ENCODE assay signal across 8 cellular contexts in the genomic region with DNA sequence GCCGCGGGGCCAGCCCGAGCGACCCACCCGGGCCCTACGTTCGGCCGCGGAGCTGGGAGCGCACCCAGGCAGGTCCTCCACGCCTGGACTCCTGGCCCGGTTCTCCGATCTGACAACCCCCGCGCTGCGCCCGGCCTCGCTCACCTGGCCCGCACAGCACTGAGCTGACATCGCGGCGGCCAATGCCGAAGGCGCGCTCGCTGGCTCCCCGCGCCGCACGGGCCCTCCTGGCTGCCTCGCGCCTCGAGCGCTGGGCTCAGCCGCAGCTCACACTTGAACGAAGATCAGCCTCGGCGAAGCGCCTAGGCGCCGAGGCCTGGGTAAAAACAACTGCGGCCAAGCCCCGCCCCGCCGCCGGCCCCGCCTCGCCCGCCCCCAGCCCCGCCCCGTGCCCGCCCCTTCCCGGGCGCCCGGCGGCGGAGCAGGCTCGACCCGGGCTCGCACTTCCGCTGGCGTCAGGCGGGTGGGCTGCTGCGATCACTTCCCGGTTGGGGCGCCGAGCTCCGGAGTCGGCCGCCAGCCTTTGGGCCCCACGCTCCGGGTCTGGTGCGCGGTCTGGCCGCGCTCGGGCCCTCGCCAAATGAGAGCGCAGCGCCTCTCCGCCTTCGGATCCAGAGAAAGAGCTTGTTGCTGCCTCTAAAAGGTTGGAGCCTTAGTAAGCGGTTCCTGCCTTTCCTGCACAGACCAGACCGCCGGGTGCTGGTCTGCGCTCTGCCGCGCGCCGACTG. TPM values are rescaled to one million over a fixed set of nuclear protein-coding genes. Genes with fewer than 3 reads are reported as not detected.
A peak's percentile ranks its signal among the peaks of the same experiment; 100 is the strongest.
DNase-seq lines count a peak whose midpoint lies in the region; ATAC-seq, FAIRE-seq and TF ChIP-seq lines count a peak whose summit lies in the region.

TSS of gene SERINC5 (minus strand) at position 297 of the 728 bp plus-strand sequence. CDS start at position 171, 126 bp downstream.

- CTCF ChIA-PET in RWPE1 (lab: Yijun Ruan, JAX), result interaction anchor here (0.5 to 1.2 kb wide), 7 partner anchors 9 to 173 kb away, joined by 3 to 4 read pairs (median 3); no protein-coding TSS in a partner anchor

- H3K36me3 Mint-ChIP-seq in activated T-helper 2 cell treated with anti-CD3 and anti-CD28 coated beads, Interferon-gamma antibody, Interleukin-2, Interleukin-4, amounts not matched to agents 10 μg/mL and 5 μg/mL and 100 μg/mL, durations not matched to agents 14 hours and 24 hours and 36 hours (ENCODE audit: low read depth), result peaks cover 29% of the 10 kb centered on the region
- peaks cover under 1% of the 10 kb centered on the region for H3K36me3 Mint-ChIP-seq in nephron progenitor cell (ENCODE audit: low read depth)
- H3K36me3 Mint-ChIP-seq in stimulated activated naive CD8-positive, alpha-beta T cell treated with anti-CD3 and anti-CD28 coated beads, Interleukin-15, Interleukin-2, amounts not matched to agents 100 ng/mL and 50 ng/mL, for 24 hours (ENCODE audit: low read depth), result peaks cover 4% of the 10 kb centered on the region

- POLR2A ChIA-PET in RWPE1 (lab: Yijun Ruan, JAX; ENCODE audit: low non-redundant PET), result interaction anchor here (0.6 to 1.9 kb wide), 8 partner anchors 9 to 528 kb away, joined by 3 to 10 read pairs (median 4); no protein-coding TSS in a partner anchor

- H3K4me1 Mint-ChIP-seq in activated T-helper 2 cell treated with anti-CD3 and anti-CD28 coated beads, Interferon-gamma antibody, Interleukin-2, Interleukin-4, amounts not matched to agents 10 μg/mL and 5 μg/mL and 100 μg/mL, durations not matched to agents 14 hours and 24 hours and 36 hours (ENCODE audit: low read depth), result peaks cover 42% of the 10 kb centered on the region
- H3K4me1 Mint-ChIP-seq in nephron progenitor cell, result peaks cover 57% of the 10 kb centered on the region
- peaks cover 52% of the 10 kb centered on the region for H3K4me1 Mint-ChIP-seq in stimulated activated naive CD8-positive, alpha-beta T cell treated with anti-CD3 and anti-CD28 coated beads, Interleukin-15, Interleukin-2, amounts not matched to agents 100 ng/mL and 50 ng/mL, for 24 hours (ENCODE audit: low read depth)

- H3K4me3 Mint-ChIP-seq in activated T-helper 2 cell treated with anti-CD3 and anti-CD28 coated beads, Interferon-gamma antibody, Interleukin-2, Interleukin-4, amounts not matched to agents 10 μg/mL and 5 μg/mL and 100 μg/mL, durations not matched to agents 14 hours and 24 hours and 36 hours (ENCODE audit: low read depth), result peak within 1 kb of the TSS; percentile 95
- peak within 1 kb of the TSS; percentile 98 for H3K4me3 Mint-ChIP-seq in nephron progenitor cell
- H3K4me3 Mint-ChIP-seq in stimulated activated naive CD8-positive, alpha-beta T cell treated with anti-CD3 and anti-CD28 coated beads, Interleukin-15, Interleukin-2, amounts not matched to agents 100 ng/mL and 50 ng/mL, for 24 hours, result peak within 1 kb of the TSS; percentile 95

- H3K27ac Mint-ChIP-seq in activated T-helper 2 cell treated with anti-CD3 and anti-CD28 coated beads, Interferon-gamma antibody, Interleukin-2, Interleukin-4, amounts not matched to agents 10 μg/mL and 5 μg/mL and 100 μg/mL, durations not matched to agents 14 hours and 24 hours and 36 hours, result peak within 1 kb of the TSS; percentile 99
- peak within 1 kb of the TSS; percentile 99 for H3K27ac Mint-ChIP-seq in nephron progenitor cell
- H3K27ac Mint-ChIP-seq in stimulated activated naive CD8-positive, alpha-beta T cell treated with anti-CD3 and anti-CD28 coated beads, Interleukin-15, Interleukin-2, amounts not matched to agents 100 ng/mL and 50 ng/mL, for 24 hours, result peak within 1 kb of the TSS; percentile 94

- ATAC-seq in HG03442 (IDR thresholded peaks at IDR 0.05; ENCODE audit: unreplicated experiment), result peak; percentile 77

- intact Hi-C loops in activated T-helper 2 cell treated with anti-CD3 and anti-CD28 coated beads, Interferon-gamma antibody, Interleukin-2, Interleukin-4, amounts not matched to agents 10 μg/mL and 5 μg/mL and 100 μg/mL, durations not matched to agents 14 hours and 24 hours and 36 hours (cut with micrococcal nuclease), result loop anchor here (1.0 to 5.0 kb wide), 3 partner anchors 14 to 151 kb away; partner anchors contain the start of gene ZFYVE16

- FAIRE-seq in GM19239 (lab: Jason Lieb, UNC), result no peak

- no peaks in the 10 kb centered on the region for H3K9me3 Mint-ChIP-seq in activated T-helper 2 cell treated with anti-CD3 and anti-CD28 coated beads, Interferon-gamma antibody, Interleukin-2, Interleukin-4, amounts not matched to agents 10 μg/mL and 5 μg/mL and 100 μg/mL, durations not matched to agents 14 hours and 24 hours and 36 hours
- H3K9me3 Mint-ChIP-seq in nephron progenitor cell, result no peaks in the 10 kb centered on the region
- H3K9me3 Mint-ChIP-seq in stimulated activated naive CD8-positive, alpha-beta T cell treated with anti-CD3 and anti-CD28 coated beads, Interleukin-15, Interleukin-2, amounts not matched to agents 100 ng/mL and 50 ng/mL, for 24 hours, result no peaks in the 10 kb centered on the region

- TF ChIP-seq CTCF in C4-2B (conservative IDR thresholded peaks at IDR 0.05) (no peak), RWPE1 (conservative IDR thresholded peaks at IDR 0.05; ENCODE audit: low read depth) (no peak), fibroblast of pulmonary artery (IDR thresholded peaks at IDR 0.05; ENCODE audit: low read length, missing control alignments) (no peak), nephron progenitor cell (IDR thresholded peaks at IDR 0.05) (no peak)

- H3K27ac ChIP-seq in C4-2B (peak within 1 kb of the TSS; percentile 83), RWPE1 (peak within 1 kb of the TSS; percentile 90)

- no peaks in the 10 kb centered on the region for H3K27me3 Mint-ChIP-seq in activated T-helper 2 cell treated with anti-CD3 and anti-CD28 coated beads, Interferon-gamma antibody, Interleukin-2, Interleukin-4, amounts not matched to agents 10 μg/mL and 5 μg/mL and 100 μg/mL, durations not matched to agents 14 hours and 24 hours and 36 hours (ENCODE audit: low read depth)
- peaks cover 4% of the 10 kb centered on the region for H3K27me3 Mint-ChIP-seq in nephron progenitor cell (ENCODE audit: low read depth, poor library complexity)
- no peaks in the 10 kb centered on the region for H3K27me3 Mint-ChIP-seq in stimulated activated naive CD8-positive, alpha-beta T cell treated with anti-CD3 and anti-CD28 coated beads, Interleukin-15, Interleukin-2, amounts not matched to agents 100 ng/mL and 50 ng/mL, for 24 hours

- DNase-seq in GM19239 (ENCODE audit: insufficient read length, low spot score) (peak; percentile 89), RWPE1 (ENCODE audit: low spot score) (peak; percentile 89), fibroblast of pulmonary artery (ENCODE audit: low read depth) (peak; percentile 79), nephron progenitor cell (peak; percentile 82)
- peak; percentile 83 for DNase-seq in activated T-helper 2 cell treated with anti-CD3 and anti-CD28 coated beads, Interferon-gamma antibody, Interleukin-2, Interleukin-4, amounts not matched to agents 10 μg/mL and 5 μg/mL and 100 μg/mL, durations not matched to agents 14 hours and 24 hours and 36 hours (ENCODE audit: low spot score)

- peak within 1 kb of the TSS; percentile 80 for H3K4me3 ChIP-seq in fibroblast of pulmonary artery (replicated peaks; ENCODE audit: low read depth, low read length)

RNA-seq across cellular contexts. Expression of gene SERINC5, which starts in this region (rescaled TPM):
- 18.9 and 19.0 TPM in 2 replicates for total RNA-seq in activated T-helper 2 cell treated with anti-CD3 and anti-CD28 coated beads, Interferon-gamma antibody, Interleukin-2, Interleukin-4, amounts not matched to agents 10 μg/mL and 5 μg/mL and 100 μg/mL, durations not matched to agents 14 hours and 24 hours and 36 hours

Comparison
In these comparisons a context has a peak if more than half of its experiments do, and no peak if none do; other contexts are left out.
1. Peak in every context shown above with its lines: DNase-seq, ATAC-seq, H3K4me3 ChIP-seq and H3K27ac ChIP-seq.